22 cellular contexts compared by ENCODE assay signal in the genomic region with DNA sequence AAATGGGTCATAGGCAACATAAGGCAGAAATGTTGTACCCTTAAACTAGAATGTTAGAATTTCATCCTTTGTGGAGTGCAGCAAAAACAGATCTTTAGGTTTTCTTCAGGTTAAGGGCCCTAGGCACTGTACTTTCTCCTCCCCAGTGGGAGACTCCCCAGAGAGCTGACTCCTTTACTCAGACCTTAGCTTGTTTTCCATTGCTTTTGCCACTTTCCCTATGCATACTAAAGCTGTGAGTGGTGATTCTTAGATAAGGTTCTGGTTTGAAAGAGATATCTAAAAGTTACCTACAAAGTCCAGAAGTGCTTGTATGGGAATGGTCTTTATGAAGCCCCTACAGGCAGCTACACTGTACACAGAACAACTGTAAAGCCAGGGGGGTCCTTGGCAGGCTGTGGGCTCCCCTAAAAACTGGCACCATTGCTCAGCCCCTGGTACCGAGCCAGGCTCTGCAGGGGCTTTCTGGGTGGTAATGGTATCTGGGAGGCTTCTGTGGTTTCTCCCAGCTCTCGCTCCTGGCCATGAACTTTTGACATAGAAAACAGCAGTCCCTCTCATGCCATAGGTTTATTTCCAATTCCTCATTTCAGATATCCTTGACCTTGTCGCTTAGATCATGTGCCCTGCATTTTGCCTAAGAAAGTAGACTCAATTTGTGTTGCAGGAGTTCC. TPM values are rescaled to one million over a fixed set of nuclear protein-coding genes. Genes with fewer than 3 reads are reported as not detected.
DNase-seq lines count a peak whose midpoint lies in the region; ATAC-seq, FAIRE-seq and TF ChIP-seq lines count a peak whose summit lies in the region.
"Had no signal": no experiment of that assay in that cellular context is flagged by ENCODE, and none has a peak within 500 bp of the region (broad histone marks: within the 10 kb centered on the region; RNA-seq: fewer than 3 reads in every experiment).

No MANE protein-coding gene starts in this region.

- H3K9ac ChIP-seq in astrocyte (ENCODE audit: low read length) (peak overlapping the region; percentile 47), smooth muscle cell (ENCODE audit: low read depth) (no peak overlapping the region)

- H3K27ac Mint-ChIP-seq in astrocyte (ENCODE audit: unreplicated experiment), result no peak overlapping the region
- H3K27ac Mint-ChIP-seq: activated T-cell treated with anti-CD3 and anti-CD28 coated beads, Interleukin-2, amount 50 U/mL, for 72 hours; CD8-positive, alpha-beta T cell; natural killer cell treated with Interleukin-12 subunit alpha and Interleukin-12 subunit beta and Interleukin-15 and Interleukin-18, amount 100 ng/mL, for 72 hours had no signal

- H3K36me3 Mint-ChIP-seq in astrocyte (ENCODE audit: low read depth, unreplicated experiment), result peaks cover 4% of the 10 kb centered on the region
- H3K36me3 Mint-ChIP-seq: CD8-positive, alpha-beta T cell; natural killer cell treated with Interleukin-12 subunit alpha and Interleukin-12 subunit beta and Interleukin-15 and Interleukin-18, amount 100 ng/mL, for 72 hours had no signal

- H4K20me1 ChIP-seq in astrocyte (ENCODE audit: insufficient read depth, low read length), result peaks cover 45% of the 10 kb centered on the region
- H4K20me1 ChIP-seq in smooth muscle cell (ENCODE audit: low read depth), result peaks cover 98% of the 10 kb centered on the region

- DNase-seq in MV-4-11 (lab: John Stamatoyannopoulos, UW), result peak; percentile 10
- peak; percentile 60 for DNase-seq in astrocyte (ENCODE audit: low read depth)
- no peak for DNase-seq in foreskin keratinocyte
- no peak for DNase-seq in smooth muscle cell (lab: John Stamatoyannopoulos, UW; ENCODE audit: unreplicated experiment)
- no peak for DNase-seq in COLO668 (lab: John Stamatoyannopoulos, UW; ENCODE audit: unreplicated experiment)
- no peak for DNase-seq in superior temporal gyrus (ENCODE audit: extremely low spot score)
- DNase-seq: activated CD4-positive, alpha-beta T cell treated with anti-CD3 and anti-CD28 coated beads for 4 hours; activated naive CD4-positive, alpha-beta T cell treated with anti-CD3 and anti-CD28 coated beads, Interleukin-2, amount 50 U/mL, for 16 hours; activated T-cell treated with anti-CD3 and anti-CD28 coated beads, Interleukin-2, amount 50 U/mL, for 72 hours; aorta; CD8-positive, alpha-beta T cell; effector CD8-positive, alpha-beta T cell; esophagus squamous epithelium; GDM1; H7; midbrain; NCI-H1694; NCI-H2171 treated with DMSO at 0.1 percent for 48 hours had no signal

- ATAC-seq in foreskin keratinocyte, result no peak
- no peak for ATAC-seq in esophagus mucosa
- ATAC-seq: activated T-cell treated with anti-CD3 and anti-CD28 coated beads, Interleukin-2, amount 50 U/mL, for 72 hours; CD8-positive, alpha-beta T cell; left lobe of liver; natural killer cell treated with Interleukin-12 subunit alpha and Interleukin-12 subunit beta and Interleukin-15 and Interleukin-18, amount 100 ng/mL, for 72 hours had no signal

- peak overlapping the region; percentile 57 for H3K4me2 ChIP-seq in astrocyte (ENCODE audit: low read length)
- no peak overlapping the region for H3K4me2 ChIP-seq in smooth muscle cell

- H3K4me1 Mint-ChIP-seq in astrocyte (ENCODE audit: low read depth, unreplicated experiment), result peaks cover 72% of the 10 kb centered on the region

- no peaks in the 10 kb centered on the region for H3K27me3 Mint-ChIP-seq in astrocyte (ENCODE audit: low read depth, unreplicated experiment)
- H3K27me3 Mint-ChIP-seq: natural killer cell treated with Interleukin-12 subunit alpha and Interleukin-12 subunit beta and Interleukin-15 and Interleukin-18, amount 100 ng/mL, for 72 hours had no signal

- no peak for FAIRE-seq in astrocyte (lab: Jason Lieb, UNC)

- peaks cover 77% of the 10 kb centered on the region for H3K79me2 ChIP-seq in astrocyte (ENCODE audit: insufficient read depth, low read length)
- peaks cover 93% of the 10 kb centered on the region for H3K79me2 ChIP-seq in smooth muscle cell (ENCODE audit: low read depth)

- H3K36me3 ChIP-seq in astrocyte (ENCODE audit: insufficient read depth, low read length) (no peaks in the 10 kb centered on the region), smooth muscle cell (ENCODE audit: low read depth) (no peaks in the 10 kb centered on the region)
- H3K36me3 ChIP-seq: esophagus squamous epithelium, thoracic aorta had no signal

- H3K27ac ChIP-seq in astrocyte (ENCODE audit: low read depth, low read length) (peak overlapping the region; percentile 72), foreskin keratinocyte (peak overlapping the region; percentile 47), smooth muscle cell (ENCODE audit: low read depth) (peak overlapping the region; percentile 49)
- H3K27ac ChIP-seq: thoracic aorta had no signal

- peaks cover 37% of the 10 kb centered on the region for H3F3A ChIP-seq in smooth muscle cell (ENCODE audit: low read depth)

- H3K9me3 ChIP-seq in astrocyte (ENCODE audit: insufficient read depth, low read depth, low read length) (no peaks in the 10 kb centered on the region), smooth muscle cell (replicated peaks; ENCODE audit: low read depth) (no peaks in the 10 kb centered on the region)
- H3K9me3 ChIP-seq: esophagus squamous epithelium, thoracic aorta had no signal

- no peaks in the 10 kb centered on the region for H3K9me3 Mint-ChIP-seq in astrocyte (ENCODE audit: unreplicated experiment)
- H3K9me3 Mint-ChIP-seq: activated T-cell treated with anti-CD3 and anti-CD28 coated beads, Interleukin-2, amount 50 U/mL, for 72 hours; CD8-positive, alpha-beta T cell; natural killer cell treated with Interleukin-12 subunit alpha and Interleukin-12 subunit beta and Interleukin-15 and Interleukin-18, amount 100 ng/mL, for 72 hours had no signal

- no peak overlapping the region for H3K4me3 Mint-ChIP-seq in astrocyte (ENCODE audit: unreplicated experiment)
- H3K4me3 Mint-ChIP-seq: activated T-cell treated with anti-CD3 and anti-CD28 coated beads, Interleukin-2, amount 50 U/mL, for 72 hours; CD8-positive, alpha-beta T cell; natural killer cell treated with Interleukin-12 subunit alpha and Interleukin-12 subunit beta and Interleukin-15 and Interleukin-18, amount 100 ng/mL, for 72 hours had no signal

- no peak overlapping the region for H2AFZ ChIP-seq in astrocyte (ENCODE audit: low read depth, low read length)
- H2AFZ ChIP-seq in smooth muscle cell (ENCODE audit: low read depth), result no peak overlapping the region

- WGBS in smooth muscle cell (ENCODE audit: low lambda C conversion rate), result 88% methylated on average over 3 of the region's 3 CpGs

- TF ChIP-seq CTCF in astrocyte (IDR thresholded peaks at IDR 0.05; ENCODE audit: insufficient read depth, low read depth, low read length) (no peak), foreskin keratinocyte (conservative IDR thresholded peaks at IDR 0.05) (no peak), smooth muscle cell (IDR thresholded peaks at IDR 0.05; ENCODE audit: borderline replicate concordance, insufficient read depth, poor library complexity, severe bottlenecking) (no peak)

- H3K4me3 ChIP-seq in astrocyte (ENCODE audit: insufficient read depth, low read depth, low read length) (no peak overlapping the region), smooth muscle cell (no peak overlapping the region)
- H3K4me3 ChIP-seq: esophagus squamous epithelium, thoracic aorta had no signal

- H3K27me3 ChIP-seq in astrocyte (ENCODE audit: insufficient read depth, low read length), result no peaks in the 10 kb centered on the region
- no peaks in the 10 kb centered on the region for H3K27me3 ChIP-seq in foreskin keratinocyte
- no peaks in the 10 kb centered on the region for H3K27me3 ChIP-seq in smooth muscle cell (ENCODE audit: low read depth)
- H3K27me3 ChIP-seq: esophagus squamous epithelium had no signal

- H3K4me1 ChIP-seq in astrocyte (ENCODE audit: insufficient read depth, low read length) (peaks cover 71% of the 10 kb centered on the region), foreskin keratinocyte (peaks cover 53% of the 10 kb centered on the region), smooth muscle cell (ENCODE audit: low read depth) (peaks cover 42% of the 10 kb centered on the region)

RNA-seq across cellular contexts. Expression of a gene that starts 23.2 kb away (rescaled TPM):
- 46.1 and 47.8 TPM in 2 replicates for total RNA-seq in astrocyte
- total RNA-seq in foreskin keratinocyte, result 158 and 182 TPM in 2 replicates
- 25.6 and 26.8 TPM in 2 replicates for polyA plus RNA-seq in foreskin keratinocyte
- 61.0 and 63.5 TPM in 2 replicates for total RNA-seq in smooth muscle cell
- 23.4 and 23.8 TPM in 2 replicates for polyA plus RNA-seq in smooth muscle cell
- 52.4 TPM for total RNA-seq in esophagus mucosa

Comparison
In these comparisons a context has a peak if more than half of its experiments do, and no peak if none do; other contexts are left out.
1. DNase-seq: peak in MV-4-11 (single experiment) and astrocyte (single experiment); none in foreskin keratinocyte (0 of 2), smooth muscle cell (single experiment), COLO668 (single experiment) and superior temporal gyrus (single experiment).
2. Peak in every context shown above with its lines, with median percentiles within 50 percentile points of each other: H3K27ac ChIP-seq.